In the genomic region with DNA sequence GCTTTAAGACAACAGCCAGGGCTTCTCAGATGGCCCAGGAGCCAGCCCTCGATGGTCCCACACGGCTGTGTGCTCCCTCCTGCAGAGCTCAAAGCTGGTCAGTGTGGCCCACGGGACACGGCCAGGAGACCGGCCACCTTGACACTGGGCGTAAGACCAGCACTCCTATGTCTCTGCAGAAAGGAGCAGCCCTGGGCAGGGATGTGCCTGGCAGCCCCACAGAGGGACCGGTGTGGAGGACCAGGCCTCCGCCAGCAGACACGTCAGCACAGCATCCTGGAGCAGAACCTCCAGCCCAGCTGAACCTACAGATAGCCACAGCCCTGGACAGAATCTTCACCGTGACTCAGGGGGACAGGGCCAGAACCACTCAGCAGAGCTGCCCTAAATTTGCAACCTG, we compare ENCODE assay signal across 1 cellular context.
TF ChIP-seq lines count a peak whose summit lies in the region.

No MANE protein-coding gene starts in this region.

TF ChIP-seq in H1, 55 proteins besides CTCF, POLR2A, EP300 and RAD21:
- TF ChIP-seq TBP (IDR thresholded peaks at IDR 0.05; ENCODE audit: low read depth, low read length) (no peak), POLR2AphosphoS5 (IDR thresholded peaks at IDR 0.05; ENCODE audit: low read depth, low read length) (no peak), FOSL1 (IDR thresholded peaks at IDR 0.05; ENCODE audit: insufficient read depth, low read depth, low read length) (no peak), CBX8 (IDR thresholded peaks at IDR 0.05; ENCODE audit: borderline replicate concordance, low read depth, low read length) (no peak), SRF (IDR thresholded peaks at IDR 0.05; ENCODE audit: low read depth, low read length) (no peak), SIX5 (IDR thresholded peaks at IDR 0.05; ENCODE audit: low read depth, low read length) (no peak), SUZ12 (IDR thresholded peaks at IDR 0.05; ENCODE audit: low read length) (no peak), CREB1 (IDR thresholded peaks at IDR 0.05) (no peak), HDAC2 (IDR thresholded peaks at IDR 0.05; ENCODE audit: borderline replicate concordance in 1 of 2, low read depth in 2 of 2, low read length in 2 of 2) (no peak), CHD2 (IDR thresholded peaks at IDR 0.05; ENCODE audit: low read length) (no peak)
- TF ChIP-seq, protein P1, sequence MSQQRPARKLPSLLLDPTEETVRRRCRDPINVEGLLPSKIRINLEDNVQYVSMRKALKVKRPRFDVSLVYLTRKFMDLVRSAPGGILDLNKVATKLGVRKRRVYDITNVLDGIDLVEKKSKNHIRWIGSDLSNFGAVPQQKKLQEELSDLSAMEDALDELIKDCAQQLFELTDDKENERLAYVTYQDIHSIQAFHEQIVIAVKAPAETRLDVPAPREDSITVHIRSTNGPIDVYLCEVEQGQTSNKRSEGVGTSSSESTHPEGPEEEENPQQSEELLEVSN (IDR thresholded peaks at IDR 0.05) = no peak
TF ChIP-seq in H1: peak in this region for 0.
